Comparison of ENCODE assay signal across 1 cellular context in the genomic region with DNA sequence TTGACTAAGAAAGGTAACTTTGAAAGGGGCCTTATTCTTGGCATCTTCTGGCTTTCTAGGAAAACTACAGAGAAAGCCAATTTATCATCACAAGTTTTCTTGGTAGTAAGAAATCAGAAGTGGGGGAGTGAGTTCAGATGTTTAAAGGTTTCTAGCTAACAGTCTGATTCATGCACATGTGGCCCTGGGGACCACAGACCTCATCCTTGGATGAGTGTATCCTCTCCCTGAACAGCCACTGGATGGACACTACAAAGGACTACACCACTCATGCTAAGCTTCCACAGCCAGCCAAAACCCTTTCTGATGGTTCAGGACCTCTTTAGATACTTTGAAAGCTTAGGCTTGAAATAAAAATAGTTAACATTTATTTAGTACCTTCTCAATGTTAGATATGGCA.
TF ChIP-seq lines count a peak whose summit lies in the region.

No MANE protein-coding gene starts in this region.

TF ChIP-seq in HepG2, 621 proteins besides CTCF, POLR2A, EP300 and RAD21:
- TF ChIP-seq FOXO4 (CRISPR knock-in tag; conservative IDR thresholded peaks at IDR 0.05) (no peak), SIX1 (CRISPR knock-in tag; IDR thresholded peaks at IDR 0.05; ENCODE audit: borderline replicate concordance) (no peak), AKAP8 (CRISPR knock-in tag; IDR thresholded peaks at IDR 0.05) (no peak), SRSF1 (optimal IDR thresholded peaks at IDR 0.05; ENCODE audit: low read depth, low read length) (no peak), ZNF607 (CRISPR knock-in tag; IDR thresholded peaks at IDR 0.05; ENCODE audit: borderline replicate concordance) (no peak), MED1 (CRISPR knock-in tag; IDR thresholded peaks at IDR 0.05) (no peak), MXD1 (CRISPR knock-in tag; IDR thresholded peaks at IDR 0.05) (no peak), AGO1 (IDR thresholded peaks at IDR 0.05; ENCODE audit: low read depth, low read length, poor library complexity, severe bottlenecking) (no peak), NR1H2 (CRISPR knock-in tag; IDR thresholded peaks at IDR 0.05; ENCODE audit: borderline replicate concordance, low read depth) (no peak), RFXANK (CRISPR knock-in tag; IDR thresholded peaks at IDR 0.05) (no peak), ZSCAN12 (CRISPR knock-in tag; IDR thresholded peaks at IDR 0.05) (no peak)
- TF ChIP-seq, protein P1, sequence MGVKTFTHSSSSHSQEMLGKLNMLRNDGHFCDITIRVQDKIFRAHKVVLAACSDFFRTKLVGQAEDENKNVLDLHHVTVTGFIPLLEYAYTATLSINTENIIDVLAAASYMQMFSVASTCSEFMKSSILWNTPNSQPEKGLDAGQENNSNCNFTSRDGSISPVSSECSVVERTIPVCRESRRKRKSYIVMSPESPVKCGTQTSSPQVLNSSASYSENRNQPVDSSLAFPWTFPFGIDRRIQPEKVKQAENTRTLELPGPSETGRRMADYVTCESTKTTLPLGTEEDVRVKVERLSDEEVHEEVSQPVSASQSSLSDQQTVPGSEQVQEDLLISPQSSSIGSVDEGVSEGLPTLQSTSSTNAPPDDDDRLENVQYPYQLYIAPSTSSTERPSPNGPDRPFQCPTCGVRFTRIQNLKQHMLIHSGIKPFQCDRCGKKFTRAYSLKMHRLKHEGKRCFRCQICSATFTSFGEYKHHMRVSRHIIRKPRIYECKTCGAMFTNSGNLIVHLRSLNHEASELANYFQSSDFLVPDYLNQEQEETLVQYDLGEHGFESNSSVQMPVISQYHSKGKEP (CRISPR knock-in tag; IDR thresholded peaks at IDR 0.05), result no peak
- TF ChIP-seq, protein P2, sequence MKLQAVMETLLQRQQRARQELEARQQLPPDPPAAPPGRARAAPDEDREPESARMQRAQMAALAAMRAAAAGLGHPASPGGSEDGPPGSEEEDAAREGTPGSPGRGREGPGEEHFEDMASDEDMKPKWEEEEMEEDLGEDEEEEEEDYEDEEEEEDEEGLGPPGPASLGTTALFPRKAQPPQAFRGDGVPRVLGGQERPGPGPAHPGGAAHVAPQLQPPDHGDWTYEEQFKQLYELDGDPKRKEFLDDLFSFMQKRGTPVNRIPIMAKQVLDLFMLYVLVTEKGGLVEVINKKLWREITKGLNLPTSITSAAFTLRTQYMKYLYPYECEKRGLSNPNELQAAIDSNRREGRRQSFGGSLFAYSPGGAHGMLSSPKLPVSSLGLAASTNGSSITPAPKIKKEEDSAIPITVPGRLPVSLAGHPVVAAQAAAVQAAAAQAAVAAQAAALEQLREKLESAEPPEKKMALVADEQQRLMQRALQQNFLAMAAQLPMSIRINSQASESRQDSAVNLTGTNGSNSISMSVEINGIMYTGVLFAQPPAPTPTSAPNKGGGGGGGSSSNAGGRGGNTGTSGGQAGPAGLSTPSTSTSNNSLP (IDR thresholded peaks at IDR 0.05; ENCODE audit: low read depth, low read length), result no peak
- TF ChIP-seq, protein P3, sequence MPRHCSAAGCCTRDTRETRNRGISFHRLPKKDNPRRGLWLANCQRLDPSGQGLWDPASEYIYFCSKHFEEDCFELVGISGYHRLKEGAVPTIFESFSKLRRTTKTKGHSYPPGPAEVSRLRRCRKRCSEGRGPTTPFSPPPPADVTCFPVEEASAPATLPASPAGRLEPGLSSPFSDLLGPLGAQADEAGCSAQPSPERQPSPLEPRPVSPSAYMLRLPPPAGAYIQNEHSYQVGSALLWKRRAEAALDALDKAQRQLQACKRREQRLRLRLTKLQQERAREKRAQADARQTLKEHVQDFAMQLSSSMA (CRISPR knock-in tag; IDR thresholded peaks at IDR 0.05), result no peak
- TF ChIP-seq, protein P4, sequence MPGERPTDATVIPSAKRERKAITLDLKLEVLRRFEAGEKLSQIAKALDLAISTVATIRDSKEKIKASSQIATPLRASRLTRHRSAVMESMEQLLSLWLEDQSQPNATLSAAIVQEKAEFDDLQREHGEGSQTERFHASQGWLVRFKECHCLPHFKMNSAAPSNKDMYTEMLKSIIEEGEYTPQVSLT (CRISPR knock-in tag; IDR thresholded peaks at IDR 0.05; ENCODE audit: borderline replicate concordance, low read depth), result no peak
TF ChIP-seq in HepG2: peak in this region for 0.
